ENCODE assay signal across 8 cellular contexts in genomic region chr16:22374311-22375116, GRCh38. TPM values are rescaled to one million over a fixed set of nuclear protein-coding genes. Genes with fewer than 3 reads are reported as not detected.
DNase-seq lines count a peak whose midpoint lies in the region; ATAC-seq and TF ChIP-seq lines count a peak whose summit lies in the region.

TSS of gene CDR2 (minus strand) at chr16:22374619. CDS start at chr16:22374309, 310 bp downstream.

- H3K9me3 Mint-ChIP-seq in activated T-cell treated with anti-CD3 and anti-CD28 coated beads, Interleukin-2, amount 50 U/mL, for 24 hours, result no peaks in the 10 kb centered on the region

- H3K4me3 Mint-ChIP-seq in activated T-cell treated with anti-CD3 and anti-CD28 coated beads, Interleukin-2, amount 50 U/mL, for 24 hours, result peak within 1 kb of the TSS; percentile 90

- H3K27ac ChIP-seq in KMS-11 (peak within 1 kb of the TSS; percentile 63), Panc1 (ENCODE audit: low read length) (peak within 1 kb of the TSS; percentile 87), esophagus (ENCODE audit: low read depth in 2 of 2, low read length in 1 of 2) (peak within 1 kb of the TSS; percentile 82 to 85)

- peaks cover 48% of the 10 kb centered on the region for H3K4me1 Mint-ChIP-seq in activated T-cell treated with anti-CD3 and anti-CD28 coated beads, Interleukin-2, amount 50 U/mL, for 24 hours (ENCODE audit: low read depth)

- H3K27ac Mint-ChIP-seq in activated T-cell treated with anti-CD3 and anti-CD28 coated beads, Interleukin-2, amount 50 U/mL, for 24 hours, result peak within 1 kb of the TSS; percentile 93

- TF ChIP-seq CTCF in KMS-11 (conservative IDR thresholded peaks at IDR 0.05; ENCODE audit: low read depth, low read length) (no peak), Panc1 (IDR thresholded peaks at IDR 0.05) (no peak)

- ATAC-seq in GM21786 (IDR thresholded peaks at IDR 0.05; ENCODE audit: unreplicated experiment) (peak; percentile 92), Panc1 (peak; percentile 97)

- peak; percentile 90 for DNase-seq in DMS79 treated with DMSO at 0.1 percent for 48 hours (lab: John Stamatoyannopoulos, UW)
- peak; percentile 73 for DNase-seq in Panc1 (ENCODE audit: low read depth, low spot score)
- DNase-seq in activated T-cell treated with anti-CD3 and anti-CD28 coated beads, Interleukin-2, amount 50 U/mL, for 24 hours, result peak; percentile 98
- DNase-seq in stimulated activated CD8-positive, alpha-beta memory T cell treated with anti-CD3 and anti-CD28 coated beads, Interleukin-4, amount 100 ng/mL, for 48 hours, result peak; percentile 97

- no peaks in the 10 kb centered on the region for H3K27me3 ChIP-seq in KMS-11 (ENCODE audit: insufficient read depth, low read depth)
- no peaks in the 10 kb centered on the region for H3K27me3 ChIP-seq in Panc1 (ENCODE audit: control insufficient read depth, insufficient read depth, low read length)
- no peaks in the 10 kb centered on the region for H3K27me3 ChIP-seq in esophagus (ENCODE audit: control insufficient read depth in 1 of 2, insufficient read depth in 2 of 2, low read length in 2 of 2)
- H3K27me3 ChIP-seq in mucosa of stomach (ENCODE audit: control insufficient read depth, insufficient read depth, low read length), result no peaks in the 10 kb centered on the region

- intact Hi-C loops in Panc1 (cut with micrococcal nuclease; ENCODE audit: unreplicated experiment), result no loop called here

- H3K4me1 ChIP-seq in KMS-11 (ENCODE audit: low read depth, poor library complexity, severe bottlenecking) (peaks cover 40% of the 10 kb centered on the region), Panc1 (ENCODE audit: control insufficient read depth, insufficient read depth, low read length) (peaks cover 32% of the 10 kb centered on the region), esophagus (ENCODE audit: control insufficient read depth in 2 of 2, insufficient read depth in 2 of 2, low read length in 1 of 2) (peaks cover 0 to 3% of the 10 kb centered on the region in 2 donors), mucosa of stomach (ENCODE audit: control insufficient read depth, insufficient read depth, low read length) (peaks cover 39% of the 10 kb centered on the region)

- H3K4me2 ChIP-seq in KMS-11, result peak within 1 kb of the TSS; percentile 81

- POLR2A ChIA-PET in Panc1 (lab: Charles Lee), result interaction anchor here (0.6 kb wide), 1 partner anchor 18 kb away, joined by 5 read pairs; no protein-coding TSS in a partner anchor

- peaks cover 3% of the 10 kb centered on the region for H4K20me1 ChIP-seq in KMS-11 (ENCODE audit: insufficient read depth)

- H3K36me3 ChIP-seq in KMS-11 (ENCODE audit: insufficient read depth) (no peaks in the 10 kb centered on the region), Panc1 (ENCODE audit: control insufficient read depth, insufficient read depth, low read length) (peaks cover 6% of the 10 kb centered on the region), esophagus (ENCODE audit: control insufficient read depth in 2 of 2, insufficient read depth in 2 of 2, low read length in 1 of 2) (no peaks in the 10 kb centered on the region), mucosa of stomach (ENCODE audit: control insufficient read depth, insufficient read depth, low read length) (no peaks in the 10 kb centered on the region)

- BruUV-seq in Panc1 (replicated peaks; lab: Mats Ljungman, UMichigan), result no TSS peak

- CTCF ChIA-PET in Panc1 (lab: Charles Lee), result no interaction called here

- in situ Hi-C loops in Panc1 (cut with HindIII; ENCODE audit: low pct_unique_long_range_greater_than_20kb, low sequenced_read_pairs), result no loop called here

- H3K36me3 Mint-ChIP-seq in activated T-cell treated with anti-CD3 and anti-CD28 coated beads, Interleukin-2, amount 50 U/mL, for 24 hours (ENCODE audit: low read depth), result peaks cover 43% of the 10 kb centered on the region

- H3K9ac ChIP-seq in KMS-11 (peak within 1 kb of the TSS; percentile 73), mucosa of stomach (ENCODE audit: low read length) (peak within 1 kb of the TSS; percentile 89)

- peak within 1 kb of the TSS; percentile 74 for H2AFZ ChIP-seq in KMS-11 (ENCODE audit: low read depth)

- H3K4me3 ChIP-seq in KMS-11 (IDR thresholded peaks at IDR 0.05; ENCODE audit: insufficient read depth, low read depth, low read length), result peak within 1 kb of the TSS; percentile 35
- peak within 1 kb of the TSS; percentile 62 to 84 for H3K4me3 ChIP-seq in Panc1 (ENCODE audit: low read depth in 2 of 2, low read length in 2 of 2)
- peak within 1 kb of the TSS; percentile 68 to 92 for H3K4me3 ChIP-seq in esophagus (ENCODE audit: low read depth in 1 of 2, low read length in 2 of 2)
- H3K4me3 ChIP-seq in mucosa of stomach (ENCODE audit: low read length), result peak within 1 kb of the TSS; percentile 60

- H3K9me3 ChIP-seq in Panc1 (ENCODE audit: control insufficient read depth, insufficient read depth, low read depth, low read length) (no peaks in the 10 kb centered on the region), esophagus (ENCODE audit: control insufficient read depth in 2 of 2, insufficient read depth in 1 of 2, low read depth in 1 of 2, low read length in 1 of 2) (no peaks in the 10 kb centered on the region), mucosa of stomach (ENCODE audit: control insufficient read depth, low read length) (no peaks in the 10 kb centered on the region)

- peaks cover 45% of the 10 kb centered on the region for H3K79me2 ChIP-seq in KMS-11 (ENCODE audit: insufficient read depth, low read depth)

- H3K27me3 Mint-ChIP-seq in activated T-cell treated with anti-CD3 and anti-CD28 coated beads, Interleukin-2, amount 50 U/mL, for 24 hours, result peaks cover 2% of the 10 kb centered on the region

- 0% methylated on average over 95 to 96 of the region's 96 CpGs for WGBS in esophagus, 2 donors

RNA-seq across cellular contexts. Expression of gene CDR2, which starts in this region (rescaled TPM):
- 35.7 TPM for total RNA-seq in Panc1 (2021; ENCODE audit: unreplicated experiment)
- 21.2 TPM for polyA plus RNA-seq in Panc1 (2012; ENCODE audit: insufficient read length)
- 1 to 10 TPM; 4.5 to 6.3 TPM for polyA plus RNA-seq in esophagus

Comparison
In these comparisons a context has a peak if more than half of its experiments do, and no peak if none do; other contexts are left out.
1. Peak in every context shown above with its lines: DNase-seq, ATAC-seq, H3K4me3 ChIP-seq and H3K27ac ChIP-seq.